ENCODE assay signal across 8 cellular contexts in genomic region chr2:28624798-28625701, GRCh38.
DNase-seq lines count a peak whose midpoint lies in the region; ATAC-seq and TF ChIP-seq lines count a peak whose summit lies in the region.

No MANE protein-coding gene starts in this region.

- H3K9me3 ChIP-seq in osteoblast (ENCODE audit: low read depth, low read length) (no peaks in the 10 kb centered on the region), transverse colon (no peaks in the 10 kb centered on the region)

- intact Hi-C loops in transverse colon (cut with DNase I; ENCODE audit: low total_unique reads), result no loop called here

- H3K27me3 ChIP-seq in osteoblast (ENCODE audit: insufficient read depth, low read length) (no peaks in the 10 kb centered on the region), transverse colon (no peaks in the 10 kb centered on the region)

- peaks cover 1% of the 10 kb centered on the region for H3K36me3 Mint-ChIP-seq in activated CD8-positive, alpha-beta memory T cell treated with anti-CD3 and anti-CD28 coated beads, Interleukin-2, amount 10 ng/mL, durations not matched to agents 7 days and 5 days

- TF ChIP-seq CTCF in GM10248 (IDR thresholded peaks at IDR 0.05; ENCODE audit: control extremely low read depth, extremely low read depth, low read depth, missing control alignments), result no peak
- TF ChIP-seq CTCF in osteoblast (IDR thresholded peaks at IDR 0.05; ENCODE audit: extremely low read depth, low read depth, low read length), result no peak
- TF ChIP-seq CTCF in transverse colon (IDR thresholded peaks at IDR 0.05), result peak in 2 of 5 experiments; percentile 12 to 23

- H3K36me3 ChIP-seq in osteoblast (ENCODE audit: insufficient read depth, low read length) (no peaks in the 10 kb centered on the region), transverse colon (no peaks in the 10 kb centered on the region)

- WGBS in transverse colon (ENCODE audit: low coverage in 1 of 2), 2 donors, result 27 to 46% methylated on average over 5 to 18 of the region's 19 CpGs

- peak overlapping the region; percentile 7 for H3K4me3 Mint-ChIP-seq in activated CD8-positive, alpha-beta memory T cell treated with anti-CD3 and anti-CD28 coated beads, Interleukin-2, amount 10 ng/mL, durations not matched to agents 7 days and 5 days

- peaks cover 34% of the 10 kb centered on the region for H3K4me1 ChIP-seq in osteoblast (ENCODE audit: insufficient read depth, low read length)
- peaks cover 46 to 80% (median 72%) of the 10 kb centered on the region in 4 donors for H3K4me1 ChIP-seq in transverse colon

- H3K27ac ChIP-seq in osteoblast (ENCODE audit: low read depth, low read length) (no peak overlapping the region), transverse colon (peak overlapping the region; percentile 85 to 91 (median 88))

- peak; percentile 55 for TF ChIP-seq POLR2A in transverse colon (IDR thresholded peaks at IDR 0.05)

- peaks cover 76% of the 10 kb centered on the region for H3K4me1 Mint-ChIP-seq in activated CD8-positive, alpha-beta memory T cell treated with anti-CD3 and anti-CD28 coated beads, Interleukin-2, amount 10 ng/mL, durations not matched to agents 7 days and 5 days

- in situ Hi-C loops in transverse colon (cut with MboI; ENCODE audit: low pct_ligation_motif_present in 1 of 4, low pct_unique_long_range_greater_than_20kb in 1 of 4, low sequenced_read_pairs in 3 of 4), result loop anchor here in 1 of 4 donors (10.0 kb wide), 1 partner anchor 130 kb away; the partner anchor contains the start of gene PPP1CB

- H3K27me3 Mint-ChIP-seq in activated CD8-positive, alpha-beta memory T cell treated with anti-CD3 and anti-CD28 coated beads, Interleukin-2, amount 10 ng/mL, durations not matched to agents 7 days and 5 days, result no peaks in the 10 kb centered on the region

- peak overlapping the region; percentile 65 for H3K27ac Mint-ChIP-seq in activated CD8-positive, alpha-beta memory T cell treated with anti-CD3 and anti-CD28 coated beads, Interleukin-2, amount 10 ng/mL, durations not matched to agents 7 days and 5 days

- peak; percentile 66 for DNase-seq in GM10248 (ENCODE audit: extremely low spot score)
- peak; percentile 47 for DNase-seq in HuH-7 (ENCODE audit: low spot score)
- DNase-seq in activated CD8-positive, alpha-beta memory T cell treated with anti-CD3 and anti-CD28 coated beads, Interleukin-2, amount 10 ng/mL, durations not matched to agents 7 days and 5 days, result peak; percentile 78
- DNase-seq in fibroblast of peridontal ligament (ENCODE audit: extremely low read depth), result peak; percentile 65
- no peak for DNase-seq in osteoblast (ENCODE audit: insufficient read length, low spot score, missing footprints)
- peak; percentile 81 for DNase-seq in transverse colon

- no peaks in the 10 kb centered on the region for H4K20me1 ChIP-seq in osteoblast (ENCODE audit: insufficient read depth, low read length)

- H2AFZ ChIP-seq in osteoblast (ENCODE audit: low read length), result peak overlapping the region; percentile 74

- CTCF ChIA-PET in GM10248 (lab: Yijun Ruan, JAX), result interaction anchor here (1.0 to 2.1 kb wide), 5 partner anchors 10 to 39 kb away, joined by 3 to 18 read pairs (median 8); no protein-coding TSS in a partner anchor
- CTCF ChIA-PET in activated CD8-positive, alpha-beta memory T cell treated with anti-CD3 and anti-CD28 coated beads, Interleukin-2, amount 10 ng/mL, durations not matched to agents 7 days and 5 days (lab: Charles Lee), result interaction anchor here (0.8 to 2.5 kb wide), 7 partner anchors 9 to 271 kb away, joined by 3 to 10 read pairs (median 4); partner anchors contain the start of gene PPP1CB

- peak; percentile 48 for TF ChIP-seq EP300 in transverse colon (IDR thresholded peaks at IDR 0.05; ENCODE audit: low read depth)

- no peak overlapping the region for H3K4me3 ChIP-seq in osteoblast (ENCODE audit: insufficient read depth, low read length)
- H3K4me3 ChIP-seq in transverse colon, result peak overlapping the region in 1 of 4 donors; percentile 2

- H3K79me2 ChIP-seq in osteoblast (ENCODE audit: insufficient read depth, low read length), result no peaks in the 10 kb centered on the region

- H3K9me3 Mint-ChIP-seq in activated CD8-positive, alpha-beta memory T cell treated with anti-CD3 and anti-CD28 coated beads, Interleukin-2, amount 10 ng/mL, durations not matched to agents 7 days and 5 days (ENCODE audit: low read depth), result no peaks in the 10 kb centered on the region

- POLR2A ChIA-PET in GM10248 (lab: Yijun Ruan, JAX), result no interaction called here

- ATAC-seq in activated CD8-positive, alpha-beta memory T cell treated with anti-CD3 and anti-CD28 coated beads, Interleukin-2, amount 10 ng/mL, durations not matched to agents 7 days and 5 days, result peak; percentile 40
- no peak for ATAC-seq in GM19035 (IDR thresholded peaks at IDR 0.05; ENCODE audit: unreplicated experiment)
- ATAC-seq in HG03571 (IDR thresholded peaks at IDR 0.05; ENCODE audit: unreplicated experiment), result no peak

- H3K4me2 ChIP-seq in osteoblast (ENCODE audit: insufficient read depth, low read length), result peak overlapping the region; percentile 13
